1 cellular context compared by ENCODE assay signal in genomic region chr17:1829579-1830257, GRCh38.
TF ChIP-seq lines count a peak whose summit lies in the region.

RPA1 (plus strand) TSS chr17:1830005; CDS start chr17:1830094, 89 bp downstream.
A gene with protein sequence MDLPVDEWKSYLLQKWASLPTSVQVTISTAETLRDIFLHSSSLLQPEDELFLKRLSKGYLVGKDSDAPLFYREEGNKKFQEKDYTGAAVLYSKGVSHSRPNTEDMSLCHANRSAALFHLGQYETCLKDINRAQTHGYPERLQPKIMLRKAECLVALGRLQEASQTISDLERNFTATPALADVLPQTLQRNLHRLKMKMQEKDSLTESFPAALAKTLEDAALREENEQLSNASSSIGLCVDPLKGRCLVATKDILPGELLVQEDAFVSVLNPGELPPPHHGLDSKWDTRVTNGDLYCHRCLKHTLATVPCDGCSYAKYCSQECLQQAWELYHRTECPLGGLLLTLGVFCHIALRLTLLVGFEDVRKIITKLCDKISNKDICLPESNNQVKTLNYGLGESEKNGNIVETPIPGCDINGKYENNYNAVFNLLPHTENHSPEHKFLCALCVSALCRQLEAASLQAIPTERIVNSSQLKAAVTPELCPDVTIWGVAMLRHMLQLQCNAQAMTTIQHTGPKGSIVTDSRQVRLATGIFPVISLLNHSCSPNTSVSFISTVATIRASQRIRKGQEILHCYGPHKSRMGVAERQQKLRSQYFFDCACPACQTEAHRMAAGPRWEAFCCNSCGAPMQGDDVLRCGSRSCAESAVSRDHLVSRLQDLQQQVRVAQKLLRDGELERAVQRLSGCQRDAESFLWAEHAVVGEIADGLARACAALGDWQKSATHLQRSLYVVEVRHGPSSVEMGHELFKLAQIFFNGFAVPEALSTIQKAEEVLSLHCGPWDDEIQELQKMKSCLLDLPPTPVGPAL (minus strand): TSS chr17:1829902. CDS start chr17:1827994, 1,908 bp downstream.

TF ChIP-seq in HEK293, 187 proteins besides CTCF, POLR2A, EP300 and RAD21 (continued from another document and continues in another):
- TF ChIP-seq ZBTB44 (tag by site-specific recombination; IDR thresholded peaks at IDR 0.05) (0 out of 2 replicates have a peak, but pooled peaks have one; percentile 36), ZNF37A (tag by site-specific recombination; IDR thresholded peaks at IDR 0.05) (no peak), ZNF404 (tag by site-specific recombination; IDR thresholded peaks at IDR 0.05) (no peak), ZFP37 (tag by site-specific recombination; IDR thresholded peaks at IDR 0.05) (no peak), ZNF416 (tag by site-specific recombination; IDR thresholded peaks at IDR 0.05) (no peak), ZNF24 (tag by site-specific recombination; IDR thresholded peaks at IDR 0.05) (no peak), ZNF571 (tag by site-specific recombination; IDR thresholded peaks at IDR 0.05) (no peak), REPIN1 (tag by site-specific recombination; IDR thresholded peaks at IDR 0.05; ENCODE audit: low read depth) (no peak), ZNF510 (tag by site-specific recombination; IDR thresholded peaks at IDR 0.05; ENCODE audit: insufficient replicate concordance) (no peak), SP7 (tag by site-specific recombination; IDR thresholded peaks at IDR 0.05) (no peak), ZNF302 (tag by site-specific recombination; IDR thresholded peaks at IDR 0.05; ENCODE audit: low read depth) (no peak), HOXD13 (CRISPR knock-in tag; IDR thresholded peaks at IDR 0.05; ENCODE audit: borderline replicate concordance) (no peak), ZNF747 (tag by site-specific recombination; IDR thresholded peaks at IDR 0.05) (no peak), ZNF148 (tag by site-specific recombination; IDR thresholded peaks at IDR 0.05; ENCODE audit: borderline replicate concordance) (no peak), ZNF513 (tag by site-specific recombination; IDR thresholded peaks at IDR 0.05) (no peak), ZNF157 (tag by site-specific recombination; IDR thresholded peaks at IDR 0.05) (no peak), ZNF518A (tag by site-specific recombination; conservative IDR thresholded peaks at IDR 0.05; ENCODE audit: low read depth) (no peak), SP3 (tag by site-specific recombination; IDR thresholded peaks at IDR 0.05) (peak; percentile 38; the same call in 1 of the 2 replicates), ZNF768 (tag by site-specific recombination; IDR thresholded peaks at IDR 0.05) (no peak), GLI2 (tag by site-specific recombination; IDR thresholded peaks at IDR 0.05; ENCODE audit: borderline replicate concordance, low read depth) (no peak), KLF9 (tag by site-specific recombination; IDR thresholded peaks at IDR 0.05; ENCODE audit: low read depth) (no peak; the same call in 1 of the 2 replicates), ZNF654 (tag by site-specific recombination; IDR thresholded peaks at IDR 0.05; ENCODE audit: low read depth) (no peak), ZNF707 (tag by site-specific recombination; IDR thresholded peaks at IDR 0.05) (no peak), ZNF133 (tag by site-specific recombination; IDR thresholded peaks at IDR 0.05) (no peak), ZNF677 (tag by site-specific recombination; IDR thresholded peaks at IDR 0.05) (0 out of 2 replicates have a peak, but pooled peaks have one; percentile 25), ZNF248 (tag by site-specific recombination; IDR thresholded peaks at IDR 0.05) (no peak), BCL11A (tag by site-specific recombination; IDR thresholded peaks at IDR 0.05; ENCODE audit: low read depth) (no peak), ZNF174 (tag by site-specific recombination; IDR thresholded peaks at IDR 0.05) (no peak), KLF1 (tag by site-specific recombination; IDR thresholded peaks at IDR 0.05) (peak; percentile 6; the same call in 1 of the 2 replicates), ZNF138 (tag by site-specific recombination; IDR thresholded peaks at IDR 0.05; ENCODE audit: borderline replicate concordance) (no peak), PRDM4 (tag by site-specific recombination; IDR thresholded peaks at IDR 0.05) (no peak), ZNF214 (tag by site-specific recombination; IDR thresholded peaks at IDR 0.05; ENCODE audit: borderline replicate concordance) (no peak), ZNF701 (tag by site-specific recombination; IDR thresholded peaks at IDR 0.05) (no peak), ZSCAN23 (tag by site-specific recombination; IDR thresholded peaks at IDR 0.05) (no peak), ZNF175 (tag by site-specific recombination; IDR thresholded peaks at IDR 0.05) (no peak)
- TF ChIP-seq, protein P1, sequence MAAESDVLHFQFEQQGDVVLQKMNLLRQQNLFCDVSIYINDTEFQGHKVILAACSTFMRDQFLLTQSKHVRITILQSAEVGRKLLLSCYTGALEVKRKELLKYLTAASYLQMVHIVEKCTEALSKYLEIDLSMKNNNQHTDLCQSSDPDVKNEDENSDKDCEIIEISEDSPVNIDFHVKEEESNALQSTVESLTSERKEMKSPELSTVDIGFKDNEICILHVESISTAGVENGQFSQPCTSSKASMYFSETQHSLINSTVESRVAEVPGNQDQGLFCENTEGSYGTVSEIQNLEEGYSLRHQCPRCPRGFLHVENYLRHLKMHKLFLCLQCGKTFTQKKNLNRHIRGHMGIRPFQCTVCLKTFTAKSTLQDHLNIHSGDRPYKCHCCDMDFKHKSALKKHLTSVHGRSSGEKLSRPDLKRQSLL (tag by site-specific recombination; IDR thresholded peaks at IDR 0.05) = peak; percentile 82
- TF ChIP-seq, protein P2, sequence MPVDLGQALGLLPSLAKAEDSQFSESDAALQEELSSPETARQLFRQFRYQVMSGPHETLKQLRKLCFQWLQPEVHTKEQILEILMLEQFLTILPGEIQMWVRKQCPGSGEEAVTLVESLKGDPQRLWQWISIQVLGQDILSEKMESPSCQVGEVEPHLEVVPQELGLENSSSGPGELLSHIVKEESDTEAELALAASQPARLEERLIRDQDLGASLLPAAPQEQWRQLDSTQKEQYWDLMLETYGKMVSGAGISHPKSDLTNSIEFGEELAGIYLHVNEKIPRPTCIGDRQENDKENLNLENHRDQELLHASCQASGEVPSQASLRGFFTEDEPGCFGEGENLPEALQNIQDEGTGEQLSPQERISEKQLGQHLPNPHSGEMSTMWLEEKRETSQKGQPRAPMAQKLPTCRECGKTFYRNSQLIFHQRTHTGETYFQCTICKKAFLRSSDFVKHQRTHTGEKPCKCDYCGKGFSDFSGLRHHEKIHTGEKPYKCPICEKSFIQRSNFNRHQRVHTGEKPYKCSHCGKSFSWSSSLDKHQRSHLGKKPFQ (tag by site-specific recombination; IDR thresholded peaks at IDR 0.05) = no peak
- TF ChIP-seq, protein P3, sequence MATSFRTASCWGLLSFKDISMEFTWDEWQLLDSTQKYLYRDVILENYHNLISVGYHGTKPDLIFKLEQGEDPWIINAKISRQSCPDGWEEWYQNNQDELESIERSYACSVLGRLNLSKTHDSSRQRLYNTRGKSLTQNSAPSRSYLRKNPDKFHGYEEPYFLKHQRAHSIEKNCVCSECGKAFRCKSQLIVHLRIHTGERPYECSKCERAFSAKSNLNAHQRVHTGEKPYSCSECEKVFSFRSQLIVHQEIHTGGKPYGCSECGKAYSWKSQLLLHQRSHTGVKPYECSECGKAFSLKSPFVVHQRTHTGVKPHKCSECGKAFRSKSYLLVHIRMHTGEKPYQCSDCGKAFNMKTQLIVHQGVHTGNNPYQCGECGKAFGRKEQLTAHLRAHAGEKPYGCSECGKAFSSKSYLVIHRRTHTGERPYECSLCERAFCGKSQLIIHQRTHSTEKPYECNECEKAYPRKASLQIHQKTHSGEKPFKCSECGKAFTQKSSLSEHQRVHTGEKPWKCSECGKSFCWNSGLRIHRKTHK (tag by site-specific recombination; IDR thresholded peaks at IDR 0.05) = no peak
